In the genomic region with DNA sequence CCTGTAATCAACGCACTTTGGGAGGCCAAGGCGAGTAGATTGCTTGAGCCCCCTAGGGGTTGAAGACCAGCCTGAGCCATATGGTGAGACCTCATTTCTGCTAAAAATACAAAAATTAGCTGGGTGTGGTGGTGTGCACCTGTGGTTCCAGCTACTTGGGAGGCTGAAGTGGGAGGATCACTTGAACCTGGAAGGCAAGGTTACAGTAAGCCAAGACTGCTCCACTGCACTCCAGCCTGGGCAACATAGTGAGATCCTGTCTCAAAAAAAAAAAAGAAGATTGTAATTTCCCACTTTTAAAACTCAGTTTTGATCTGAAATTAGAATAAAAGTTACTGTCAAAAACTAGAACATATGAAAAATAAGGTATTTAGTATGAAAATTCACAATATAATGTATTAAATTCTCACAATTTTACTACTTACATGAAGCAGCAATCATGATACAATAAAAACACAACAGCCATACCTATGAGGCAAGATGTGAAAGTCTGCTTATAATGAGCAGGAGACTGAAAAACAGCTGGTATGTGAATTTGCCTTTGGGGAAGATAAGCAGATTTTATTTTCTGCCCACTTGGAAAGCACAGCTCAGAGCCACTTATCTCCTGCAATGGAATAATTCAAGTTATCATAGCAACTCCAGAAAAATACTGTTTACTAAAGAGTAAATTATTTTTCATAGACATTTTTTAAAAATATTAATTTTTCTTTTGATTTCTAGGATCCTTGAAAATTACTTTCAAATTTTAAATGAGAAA, we compare ENCODE assay signal across 28 cellular contexts.
"Had no signal": no experiment of that assay in that cellular context is flagged by ENCODE, and none has a peak within 500 bp of the region (broad histone marks: within the 10 kb centered on the region; RNA-seq: fewer than 3 reads in every experiment).

No MANE protein-coding gene starts in this region.

- H3K4me3 Mint-ChIP-seq: memory B cell; naive thymus-derived CD4-positive, alpha-beta T cell; nephron; neural progenitor cell had no signal

- ATAC-seq: esophagus mucosa; gastrocnemius medialis; left lobe of liver; naive thymus-derived CD4-positive, alpha-beta T cell; sciatic nerve had no signal

- H3K27ac Mint-ChIP-seq: memory B cell; naive thymus-derived CD4-positive, alpha-beta T cell; nephron; neural progenitor cell; progenitor cell of endocrine pancreas had no signal

- H3K27ac ChIP-seq: coronary artery, gastrocnemius medialis, neural progenitor cell, parathyroid adenoma, stomach, thyroid gland, vagina had no signal

- H3K9me3 Mint-ChIP-seq: memory B cell; naive thymus-derived CD4-positive, alpha-beta T cell; nephron; neural progenitor cell had no signal

- H3K27me3 ChIP-seq: gastrocnemius medialis, neural progenitor cell, stomach, thyroid gland, vagina had no signal

- H3K4me3 ChIP-seq: coronary artery, gastrocnemius medialis, lung, neural progenitor cell, smooth muscle cell, stomach, thyroid gland, vagina had no signal

- H3K79me2 ChIP-seq: parathyroid adenoma had no signal

- H3K27me3 Mint-ChIP-seq: memory B cell; naive thymus-derived CD4-positive, alpha-beta T cell; progenitor cell of endocrine pancreas had no signal

- H2AFZ ChIP-seq: neural progenitor cell, parathyroid adenoma had no signal

- FAIRE-seq: kidney had no signal

- DNase-seq: dermis blood vessel endothelial cell; effector memory CD4-positive, alpha-beta T cell; foreskin fibroblast; gastrocnemius medialis; head of caudate nucleus; kidney; midbrain; naive thymus-derived CD4-positive, alpha-beta T cell; stimulated activated CD4-positive, alpha-beta T cell treated with anti-CD3 and anti-CD28 coated beads, Interleukin-12 subunit alpha, Interleukin-12 subunit beta, amount 100 ng/mL, for 4 hours; stimulated activated CD4-positive, alpha-beta T cell treated with anti-CD3 and anti-CD28 coated beads, Interleukin-1b, Interleukin-23, amount 100 ng/mL, for 48 hours; stimulated activated CD4-positive, alpha-beta T cell treated with anti-CD3 and anti-CD28 coated beads, Interleukin-4, amount 100 ng/mL, for 1 hour; stimulated activated CD8-positive, alpha-beta memory T cell treated with anti-CD3 and anti-CD28 coated beads, Interleukin-4, amount 100 ng/mL, for 48 hours; stimulated activated naive CD4-positive, alpha-beta T cell; stomach; thyroid gland; trophoblast cell had no signal

- H3K4me1 ChIP-seq: gastrocnemius medialis, neural progenitor cell, parathyroid adenoma, stomach, thyroid gland, vagina had no signal

- H3K4me2 ChIP-seq: neural progenitor cell, smooth muscle cell had no signal

- H3K9me3 ChIP-seq: gastrocnemius medialis, stomach, thyroid gland, vagina had no signal

- H3K36me3 ChIP-seq: thyroid gland had no signal

- H3K4me1 Mint-ChIP-seq: memory B cell, nephron, neural progenitor cell had no signal

- H3K9ac ChIP-seq: neural progenitor cell, parathyroid adenoma had no signal
